In genomic region chr17:76081295-76082210, GRCh38 we compare ENCODE assay signal across 15 cellular contexts. TPM values are rescaled to one million over a fixed set of nuclear protein-coding genes. Genes with fewer than 3 reads are reported as not detected.
DNase-seq lines count a peak whose midpoint lies in the region; ATAC-seq lines count a peak whose summit lies in the region.
"Had no signal": no experiment of that assay in that cellular context is flagged by ENCODE, and none has a peak within 500 bp of the region (broad histone marks: within the 10 kb centered on the region; RNA-seq: fewer than 3 reads in every experiment).

No MANE protein-coding gene starts in this region.

- peaks cover 26% of the 10 kb centered on the region for H3K27me3 Mint-ChIP-seq in activated CD4-positive, alpha-beta T cell treated with anti-CD3 and anti-CD28 coated beads, Interleukin-2, amount 10 ng/mL, durations not matched to agents 24 days and 14 days

- H3K9me3 Mint-ChIP-seq in activated CD4-positive, alpha-beta T cell treated with anti-CD3 and anti-CD28 coated beads, Interleukin-2, amount 10 ng/mL, durations not matched to agents 24 days and 14 days: no peaks in the 10 kb centered on the region
- no peaks in the 10 kb centered on the region for H3K9me3 Mint-ChIP-seq in stimulated activated effector memory CD8-positive, alpha-beta T cell treated with anti-CD3 and anti-CD28 coated beads, Interleukin-12 subunit alpha, Interleukin-12 subunit beta, amount 100 ng/mL, for 72 hours

- peak overlapping the region; percentile 45 for H3K27ac Mint-ChIP-seq in activated CD4-positive, alpha-beta T cell treated with anti-CD3 and anti-CD28 coated beads, Interleukin-2, amount 10 ng/mL, durations not matched to agents 24 days and 14 days
- peak overlapping the region; percentile 83 for H3K27ac Mint-ChIP-seq in stimulated activated effector memory CD8-positive, alpha-beta T cell treated with anti-CD3 and anti-CD28 coated beads, Interleukin-12 subunit alpha, Interleukin-12 subunit beta, amount 100 ng/mL, for 72 hours
- H3K27ac Mint-ChIP-seq: activated CD8-positive, alpha-beta T cell treated with anti-CD3 and anti-CD28 coated beads, Interleukin-2, amount 10 ng/mL, durations not matched to agents 7 days and 5 days had no signal

- peaks cover under 1% of the 10 kb centered on the region for H3K27me3 ChIP-seq in effector memory CD4-positive, alpha-beta T cell (replicated peaks; ENCODE audit: control insufficient read depth, insufficient read depth, low read length, poor library complexity, severe bottlenecking)

- H3K36me3 ChIP-seq in effector memory CD4-positive, alpha-beta T cell (ENCODE audit: control insufficient read depth, insufficient read depth, low read length): peaks cover 37% of the 10 kb centered on the region

- peaks cover 22% of the 10 kb centered on the region for H3K4me1 ChIP-seq in effector memory CD4-positive, alpha-beta T cell (ENCODE audit: control insufficient read depth, insufficient read depth, low read length, poor library complexity, severe bottlenecking)

- no peak for ATAC-seq in stimulated activated effector memory CD8-positive, alpha-beta T cell treated with anti-CD3 and anti-CD28 coated beads, Interleukin-12 subunit alpha, Interleukin-12 subunit beta, amount 100 ng/mL, for 72 hours
- ATAC-seq in HG03342 (IDR thresholded peaks at IDR 0.05; ENCODE audit: unreplicated experiment): no peak
- ATAC-seq: activated CD8-positive, alpha-beta T cell treated with anti-CD3 and anti-CD28 coated beads, Interleukin-2, amount 10 ng/mL, durations not matched to agents 7 days and 5 days had no signal

- no peak overlapping the region for H3K4me3 Mint-ChIP-seq in activated CD4-positive, alpha-beta T cell treated with anti-CD3 and anti-CD28 coated beads, Interleukin-2, amount 10 ng/mL, durations not matched to agents 24 days and 14 days
- no peak overlapping the region for H3K4me3 Mint-ChIP-seq in stimulated activated effector memory CD8-positive, alpha-beta T cell treated with anti-CD3 and anti-CD28 coated beads, Interleukin-12 subunit alpha, Interleukin-12 subunit beta, amount 100 ng/mL, for 72 hours
- H3K4me3 Mint-ChIP-seq: activated CD8-positive, alpha-beta T cell treated with anti-CD3 and anti-CD28 coated beads, Interleukin-2, amount 10 ng/mL, durations not matched to agents 7 days and 5 days had no signal

- H3K4me1 Mint-ChIP-seq in activated CD4-positive, alpha-beta T cell treated with anti-CD3 and anti-CD28 coated beads, Interleukin-2, amount 10 ng/mL, durations not matched to agents 24 days and 14 days: peaks cover 9% of the 10 kb centered on the region
- peaks cover 20% of the 10 kb centered on the region for H3K4me1 Mint-ChIP-seq in stimulated activated effector memory CD8-positive, alpha-beta T cell treated with anti-CD3 and anti-CD28 coated beads, Interleukin-12 subunit alpha, Interleukin-12 subunit beta, amount 100 ng/mL, for 72 hours

- no peak overlapping the region for H3K4me3 ChIP-seq in effector memory CD4-positive, alpha-beta T cell (ENCODE audit: insufficient read depth, low read depth, low read length, poor library complexity, severe bottlenecking)
- H3K4me3 ChIP-seq: pancreas had no signal

- no peaks in the 10 kb centered on the region for H3K9me3 ChIP-seq in effector memory CD4-positive, alpha-beta T cell (ENCODE audit: control insufficient read depth, low read length)
- H3K9me3 ChIP-seq: pancreas had no signal

- DNase-seq in activated CD4-positive, alpha-beta T cell treated with anti-CD3 and anti-CD28 coated beads, Interleukin-2, amount 10 ng/mL, durations not matched to agents 24 days and 14 days: no peak
- DNase-seq in activated CD4-positive, alpha-beta T cell treated with anti-CD3 and anti-CD28 coated beads, Interleukin-2, amount 50 U/mL, for 48 hours: no peak
- peak; percentile 38 for DNase-seq in cardiac septum (ENCODE audit: low spot score)
- no peak for DNase-seq in stimulated activated effector memory CD8-positive, alpha-beta T cell treated with anti-CD3 and anti-CD28 coated beads, Interleukin-12 subunit alpha, Interleukin-12 subunit beta, amount 100 ng/mL, for 72 hours (ENCODE audit: low spot score in 2 of 2)
- no peak for DNase-seq in effector memory CD4-positive, alpha-beta T cell
- DNase-seq: activated CD8-positive, alpha-beta T cell treated with anti-CD3 and anti-CD28 coated beads, Interleukin-2, amount 10 ng/mL, durations not matched to agents 7 days and 5 days; activated effector memory CD4-positive, alpha-beta T cell treated with Interleukin-2 at 50 U/mL for 16 hours; brain microvascular endothelial cell; effector CD8-positive, alpha-beta T cell; midbrain; NCI-H2107; SHP77 treated with DMSO at 0.1 percent for 48 hours had no signal

- intact Hi-C loops in activated CD4-positive, alpha-beta T cell treated with anti-CD3 and anti-CD28 coated beads, Interleukin-2, amount 10 ng/mL, durations not matched to agents 24 days and 14 days (cut with micrococcal nuclease): no loop called here
- intact Hi-C loops in cardiac septum (cut with DNase I): no loop called here

- H3K36me3 Mint-ChIP-seq in activated CD4-positive, alpha-beta T cell treated with anti-CD3 and anti-CD28 coated beads, Interleukin-2, amount 10 ng/mL, durations not matched to agents 24 days and 14 days (ENCODE audit: low read depth): peaks cover 20% of the 10 kb centered on the region
- H3K36me3 Mint-ChIP-seq in stimulated activated effector memory CD8-positive, alpha-beta T cell treated with anti-CD3 and anti-CD28 coated beads, Interleukin-12 subunit alpha, Interleukin-12 subunit beta, amount 100 ng/mL, for 72 hours: peaks cover 21% of the 10 kb centered on the region

- no peak overlapping the region for H3K27ac ChIP-seq in effector memory CD4-positive, alpha-beta T cell (ENCODE audit: insufficient read depth, low read length, poor library complexity, severe bottlenecking)
- H3K27ac ChIP-seq: brain microvascular endothelial cell, pancreas had no signal

RNA-seq across cellular contexts. Expression of gene ZACN, which starts 2.6 kb away (rescaled TPM):
- 4.1 TPM in 2 replicates for total RNA-seq in activated CD4-positive, alpha-beta T cell treated with anti-CD3 and anti-CD28 coated beads, Interleukin-2, amount 10 ng/mL, durations not matched to agents 24 days and 14 days
- total RNA-seq in cardiac septum: not detected
- total RNA-seq: A172 had no signal

RNA-seq across cellular contexts. Expression of gene GALR2, which starts 7.0 kb away (rescaled TPM):
- total RNA-seq in activated CD4-positive, alpha-beta T cell treated with anti-CD3 and anti-CD28 coated beads, Interleukin-2, amount 10 ng/mL, durations not matched to agents 24 days and 14 days: 2.3 and 2.7 TPM in 2 replicates
- total RNA-seq in cardiac septum: not detected
- total RNA-seq: A172 had no signal

RNA-seq across cellular contexts. Expression of gene SRP68, which starts 9.2 kb away (rescaled TPM):
- total RNA-seq in activated CD4-positive, alpha-beta T cell treated with anti-CD3 and anti-CD28 coated beads, Interleukin-2, amount 10 ng/mL, durations not matched to agents 24 days and 14 days: 169 and 170 TPM in 2 replicates
- 53.9 TPM for total RNA-seq in cardiac septum

RNA-seq across cellular contexts. Expression of gene EXOC7, which starts 22.0 kb away (rescaled TPM):
- total RNA-seq in activated CD4-positive, alpha-beta T cell treated with anti-CD3 and anti-CD28 coated beads, Interleukin-2, amount 10 ng/mL, durations not matched to agents 24 days and 14 days: 104 and 108 TPM in 2 replicates
- total RNA-seq in cardiac septum: 86.9 TPM

RNA-seq across cellular contexts. Expression of gene EVPL, which starts 54.4 kb away (rescaled TPM):
- 0.09 and 0.17 TPM in 2 replicates for total RNA-seq in activated CD4-positive, alpha-beta T cell treated with anti-CD3 and anti-CD28 coated beads, Interleukin-2, amount 10 ng/mL, durations not matched to agents 24 days and 14 days
- 0.05 TPM for total RNA-seq in cardiac septum
- total RNA-seq: A172 had no signal
